11 cellular contexts compared by ENCODE assay signal in genomic region chr2:105771841-105772240, GRCh38. TPM values are rescaled to one million over a fixed set of nuclear protein-coding genes. Genes with fewer than 3 reads are reported as not detected.
DNase-seq lines count a peak whose midpoint lies in the region; ATAC-seq, FAIRE-seq and TF ChIP-seq lines count a peak whose summit lies in the region.
"Had no signal": no experiment of that assay in that cellular context is flagged by ENCODE, and none has a peak within 500 bp of the region (broad histone marks: within the 10 kb centered on the region; RNA-seq: fewer than 3 reads in every experiment).

No MANE protein-coding gene starts in this region.

- H3K4me1 Mint-ChIP-seq in natural killer cell (peaks cover 73% of the 10 kb centered on the region in 2 donors), nephron progenitor cell (peaks cover 73% of the 10 kb centered on the region)
- H3K4me1 Mint-ChIP-seq in natural killer cell treated with Interleukin-12 subunit alpha and Interleukin-12 subunit beta and Interleukin-15 and Interleukin-18, amount 100 ng/mL, for 72 hours (ENCODE audit: low read depth in 2 of 2): peaks cover 64 to 71% of the 10 kb centered on the region in 2 donors

- no peaks in the 10 kb centered on the region for H3K9me1 ChIP-seq in endothelial cell of umbilical vein (replicated peaks; ENCODE audit: control insufficient read depth, extremely low read depth, insufficient read depth, low read length)

- H3K18ac ChIP-seq in trophoblast cell (ENCODE audit: low read length): no peak overlapping the region

- BruUV-seq in endothelial cell of umbilical vein (replicated peaks; lab: Mats Ljungman, UMichigan): no TSS peak

- H3K4ac ChIP-seq in trophoblast cell (ENCODE audit: low read depth, low read length): no peak overlapping the region

- DNase-seq in natural killer cell (no peak), endothelial cell of umbilical vein (ENCODE audit: low read depth, low spot score) (peak; percentile 61), nephron progenitor cell (no peak), inferior parietal cortex (ENCODE audit: extremely low spot score) (no peak), activated gamma-delta T cell treated with Interleukin-2 at 50 U/mL for 16 hours (no peak), trophoblast cell (no peak)
- no peak for DNase-seq in natural killer cell treated with Interleukin-12 subunit alpha and Interleukin-12 subunit beta and Interleukin-15 and Interleukin-18, amount 100 ng/mL, for 72 hours (ENCODE audit: low spot score)
- DNase-seq: BE2C, NCI-H446 had no signal

- no peak overlapping the region for H2BK120ac ChIP-seq in trophoblast cell (ENCODE audit: insufficient read depth, low read length, poor library complexity)

- H3K36me3 Mint-ChIP-seq in natural killer cell: no peaks in the 10 kb centered on the region
- H3K36me3 Mint-ChIP-seq in natural killer cell treated with Interleukin-12 subunit alpha and Interleukin-12 subunit beta and Interleukin-15 and Interleukin-18, amount 100 ng/mL, for 72 hours: no peaks in the 10 kb centered on the region
- peaks cover 26% of the 10 kb centered on the region for H3K36me3 Mint-ChIP-seq in nephron progenitor cell (ENCODE audit: low read depth)

- H2BK5ac ChIP-seq in trophoblast cell (ENCODE audit: low read depth, low read length, poor library complexity): no peak overlapping the region

- no peak overlapping the region for H2BK12ac ChIP-seq in trophoblast cell (ENCODE audit: low read length)

- TF ChIP-seq POLR2A in endothelial cell of umbilical vein (IDR thresholded peaks at IDR 0.05; ENCODE audit: low read depth, low read length): no peak

- H3K27me3 Mint-ChIP-seq in natural killer cell (ENCODE audit: low read depth in 2 of 2): no peaks in the 10 kb centered on the region
- no peaks in the 10 kb centered on the region for H3K27me3 Mint-ChIP-seq in natural killer cell treated with Interleukin-12 subunit alpha and Interleukin-12 subunit beta and Interleukin-15 and Interleukin-18, amount 100 ng/mL, for 72 hours
- no peaks in the 10 kb centered on the region for H3K27me3 Mint-ChIP-seq in nephron progenitor cell (ENCODE audit: low read depth, poor library complexity)

- H4K12ac ChIP-seq in trophoblast cell (ENCODE audit: low read depth, low read length): no peak overlapping the region

- no peak overlapping the region for H4K8ac ChIP-seq in trophoblast cell (ENCODE audit: low read depth, low read length)

- H3K4me3 ChIP-seq in endothelial cell of umbilical vein (replicated peaks in 1 of 3; ENCODE audit: insufficient read depth in 1 of 3, low read depth in 1 of 3, low read length in 3 of 3) (no peak overlapping the region), trophoblast cell (ENCODE audit: low read depth, low read length) (no peak overlapping the region)
- H3K4me3 ChIP-seq: SJSA1 had no signal

- H3K4me3 Mint-ChIP-seq in natural killer cell: no peak overlapping the region
- no peak overlapping the region for H3K4me3 Mint-ChIP-seq in natural killer cell treated with Interleukin-12 subunit alpha and Interleukin-12 subunit beta and Interleukin-15 and Interleukin-18, amount 100 ng/mL, for 72 hours
- H3K4me3 Mint-ChIP-seq in nephron progenitor cell: peak overlapping the region; percentile 42

- intact Hi-C loops in natural killer cell (cut with micrococcal nuclease) (no loop called here), endothelial cell of umbilical vein (cut with micrococcal nuclease) (no loop called here)

- CTCF ChIA-PET in endothelial cell of umbilical vein (lab: Charles Lee): no interaction called here

- no CpG with 5 or more reads among the region's 9 CpGs for WGBS in trophoblast cell (ENCODE audit: extremely low coverage, insufficient coverage, insufficient read length)

- peaks cover 2% of the 10 kb centered on the region for H4K20me1 ChIP-seq in endothelial cell of umbilical vein (replicated peaks; ENCODE audit: control insufficient read depth, extremely low read depth, insufficient read depth, low read length)

- no peak overlapping the region for H3K23ac ChIP-seq in trophoblast cell (ENCODE audit: low read length)

- no peak overlapping the region for H2AFZ ChIP-seq in endothelial cell of umbilical vein (ENCODE audit: low read depth, low read length)
- no peak overlapping the region for H2AFZ ChIP-seq in trophoblast cell (ENCODE audit: insufficient read depth, low read length, poor library complexity)

- H3K27me3 ChIP-seq in endothelial cell of umbilical vein (ENCODE audit: control insufficient read depth in 2 of 2, insufficient read depth in 2 of 2, low read length in 2 of 2) (no peaks in the 10 kb centered on the region), trophoblast cell (ENCODE audit: insufficient read depth, low read length) (no peaks in the 10 kb centered on the region)
- H3K27me3 ChIP-seq: BE2C, SJSA1 had no signal

- H3K9me3 Mint-ChIP-seq in natural killer cell (no peaks in the 10 kb centered on the region), nephron progenitor cell (no peaks in the 10 kb centered on the region)
- H3K9me3 Mint-ChIP-seq in natural killer cell treated with Interleukin-12 subunit alpha and Interleukin-12 subunit beta and Interleukin-15 and Interleukin-18, amount 100 ng/mL, for 72 hours: no peaks in the 10 kb centered on the region

- H3K27ac Mint-ChIP-seq in natural killer cell (peak overlapping the region; percentile 87), nephron progenitor cell (peak overlapping the region; percentile 97)
- peak overlapping the region in 1 of 2 donors; percentile 92 for H3K27ac Mint-ChIP-seq in natural killer cell treated with Interleukin-12 subunit alpha and Interleukin-12 subunit beta and Interleukin-15 and Interleukin-18, amount 100 ng/mL, for 72 hours

- H3K79me1 ChIP-seq in trophoblast cell (ENCODE audit: low read length): no peaks in the 10 kb centered on the region

- H3K9me3 ChIP-seq in endothelial cell of umbilical vein (replicated peaks; ENCODE audit: control insufficient read depth, insufficient read depth, low read length) (no peaks in the 10 kb centered on the region), trophoblast cell (ENCODE audit: insufficient read depth, low read depth, low read length) (no peaks in the 10 kb centered on the region)
- H3K9me3 ChIP-seq: BE2C, SJSA1 had no signal

- FAIRE-seq in endothelial cell of umbilical vein (lab: Jason Lieb, UNC): no peak

- dilution Hi-C loops in endothelial cell of umbilical vein (cut with MboI; ENCODE audit: extremely low pct_ligation_motif_present, low sequenced_read_pairs): no loop called here

- H3K79me2 ChIP-seq in endothelial cell of umbilical vein (ENCODE audit: control insufficient read depth, insufficient read depth, low read length) (peaks cover 28% of the 10 kb centered on the region), trophoblast cell (ENCODE audit: control insufficient read depth, insufficient read depth, low read length, poor library complexity) (peaks cover 8% of the 10 kb centered on the region)

- POLR2A ChIA-PET in endothelial cell of umbilical vein (lab: Charles Lee): no interaction called here

- no peak overlapping the region for H4K91ac ChIP-seq in trophoblast cell (ENCODE audit: low read depth, low read length)

- TF ChIP-seq CTCF in natural killer cell (IDR thresholded peaks at IDR 0.05) (no peak), endothelial cell of umbilical vein (IDR thresholded peaks at IDR 0.05; ENCODE audit: extremely low read depth in 1 of 2, insufficient read depth in 1 of 2, low read depth in 1 of 2, low read length in 2 of 2) (no peak), nephron progenitor cell (IDR thresholded peaks at IDR 0.05) (no peak)

- no peak overlapping the region for H3K9ac ChIP-seq in endothelial cell of umbilical vein (replicated peaks; ENCODE audit: extremely low read depth, insufficient read depth, low read length)
- no peak overlapping the region for H3K9ac ChIP-seq in trophoblast cell (ENCODE audit: low read length)

- H3K27ac ChIP-seq in endothelial cell of umbilical vein (ENCODE audit: insufficient read depth, low read depth, low read length) (no peak overlapping the region), trophoblast cell (ENCODE audit: low read depth, low read length) (no peak overlapping the region)
- H3K27ac ChIP-seq: SJSA1 had no signal

- H3K36me3 ChIP-seq in endothelial cell of umbilical vein (ENCODE audit: control insufficient read depth in 2 of 2, extremely low read depth in 1 of 2, insufficient read depth in 2 of 2, low read length in 2 of 2) (peaks cover 0 to 2% of the 10 kb centered on the region in 2 experiments), trophoblast cell (ENCODE audit: control insufficient read depth in 1 of 2, insufficient read depth in 2 of 2, low read length in 2 of 2) (peaks cover 3 to 5% of the 10 kb centered on the region in 2 experiments)
- H3K36me3 ChIP-seq: BE2C had no signal

- H3K4me2 ChIP-seq in endothelial cell of umbilical vein (ENCODE audit: insufficient read depth, low read length): no peak overlapping the region
- H3K4me2 ChIP-seq in trophoblast cell (ENCODE audit: low read length): no peak overlapping the region

- no peak overlapping the region for H2AK5ac ChIP-seq in trophoblast cell (ENCODE audit: low read length)

- no peak overlapping the region for H3K14ac ChIP-seq in trophoblast cell (ENCODE audit: low read length)

- no peak for ATAC-seq in natural killer cell
- ATAC-seq in natural killer cell treated with Interleukin-12 subunit alpha and Interleukin-12 subunit beta and Interleukin-15 and Interleukin-18, amount 100 ng/mL, for 72 hours: no peak
- no peak for ATAC-seq in GM18517 (IDR thresholded peaks at IDR 0.05; ENCODE audit: unreplicated experiment)

- H3K4me1 ChIP-seq in endothelial cell of umbilical vein (ENCODE audit: control insufficient read depth, extremely low read depth, insufficient read depth, low read length) (no peaks in the 10 kb centered on the region), trophoblast cell (ENCODE audit: control insufficient read depth in 1 of 2, insufficient read depth in 2 of 2, low read length in 2 of 2) (peaks cover 2 to 4% of the 10 kb centered on the region in 2 experiments)
- H3K4me1 ChIP-seq: BE2C had no signal

RNA-seq across cellular contexts. Expression of gene NCK2, which starts 27.1 kb away (rescaled TPM):
- total RNA-seq in natural killer cell: 10 to 100 TPM; 34.1 to 50.8 (median 43.0) TPM
- total RNA-seq in natural killer cell treated with Interleukin-12 subunit alpha and Interleukin-12 subunit beta and Interleukin-15 and Interleukin-18, amount 100 ng/mL, for 72 hours: 10 to 100 TPM; 44.7 to 47.4 TPM
- total RNA-seq in endothelial cell of umbilical vein: 38.4 and 39.1 TPM in 2 replicates
- polyA plus RNA-seq in endothelial cell of umbilical vein: 18.9 and 23.8 TPM in 2 replicates
- polyA plus RNA-seq in endothelial cell of umbilical vein (2011; cell fraction: cytosol; rRNA removed): 26.7 and 35.5 TPM in 2 replicates
- 10.0 and 13.5 TPM in 2 replicates for polyA plus RNA-seq in endothelial cell of umbilical vein (2011; cell fraction: nucleus; rRNA removed)
- polyA plus RNA-seq in endothelial cell of umbilical vein (2012): 33.3 and 43.6 TPM in 2 replicates
- 16.9 and 21.8 TPM in 2 replicates for polyA minus RNA-seq in endothelial cell of umbilical vein
- 2.9 TPM for polyA minus RNA-seq in endothelial cell of umbilical vein (2011; cell fraction: cytosol; rRNA and poly(A)+ RNA removed)
- 8.8 and 16.7 TPM in 2 replicates for polyA minus RNA-seq in endothelial cell of umbilical vein (2011; cell fraction: nucleus; rRNA and poly(A)+ RNA removed)
- polyA plus RNA-seq in trophoblast cell (2013): 48.7 and 51.4 TPM in 2 replicates
